Comparison of ENCODE assay signal across 13 cellular contexts in genomic region chr6:42405025-42405424, GRCh38. TPM values are rescaled to one million over a fixed set of nuclear protein-coding genes. Genes with fewer than 3 reads are reported as not detected.
A peak's percentile ranks its signal among the peaks of the same experiment; 100 is the strongest.
DNase-seq lines count a peak whose midpoint lies in the region; ATAC-seq and TF ChIP-seq lines count a peak whose summit lies in the region.
"Had no signal": no experiment of that assay in that cellular context is flagged by ENCODE, and none has a peak within 500 bp of the region (broad histone marks: within the 10 kb centered on the region; RNA-seq: fewer than 3 reads in every experiment).

No MANE protein-coding gene starts in this region.

- H3K36me3 ChIP-seq in heart right ventricle (no peaks in the 10 kb centered on the region), smooth muscle cell (ENCODE audit: low read depth) (no peaks in the 10 kb centered on the region), body of pancreas (replicated peaks in 1 of 2; ENCODE audit: insufficient read depth in 1 of 2, low read depth in 2 of 2) (no peaks in the 10 kb centered on the region)
- H3K36me3 ChIP-seq: BE2C, left lung, uterus had no signal

- WGBS in heart right ventricle, 2 donors = 46 to 53% methylated on average over 2 of the region's 2 CpGs
- WGBS in smooth muscle cell (ENCODE audit: low lambda C conversion rate) = 36% methylated on average over 2 of the region's 2 CpGs
- WGBS in body of pancreas, 2 donors = 83% methylated on average over 2 of the region's 2 CpGs

- H3K27me3 Mint-ChIP-seq in activated CD4-positive, alpha-beta memory T cell treated with anti-CD3 and anti-CD28 coated beads, Interleukin-2, amount 10 ng/mL, durations not matched to agents 7 days and 5 days = no peaks in the 10 kb centered on the region
- no peaks in the 10 kb centered on the region for H3K27me3 Mint-ChIP-seq in activated CD4-positive, alpha-beta memory T cell treated with anti-CD3 and anti-CD28 coated beads for 36 hours
- H3K27me3 Mint-ChIP-seq in activated naive CD8-positive, alpha-beta T cell treated with anti-CD3 and anti-CD28 coated beads for 36 hours = no peaks in the 10 kb centered on the region

- no peak overlapping the region for H2AFZ ChIP-seq in smooth muscle cell (ENCODE audit: low read depth)

- H3K27ac ChIP-seq in heart right ventricle (peak overlapping the region in 9 of 10 donors; percentile 24 to 75 (median 55)), smooth muscle cell (ENCODE audit: low read depth) (peak overlapping the region; percentile 57), body of pancreas (no peak overlapping the region)

- H3K27me3 ChIP-seq in heart right ventricle = no peaks in the 10 kb centered on the region
- no peaks in the 10 kb centered on the region for H3K27me3 ChIP-seq in smooth muscle cell (ENCODE audit: low read depth)
- H3K27me3 ChIP-seq in body of pancreas = no peaks in the 10 kb centered on the region
- H3K27me3 ChIP-seq: BE2C, left lung, uterus had no signal

- peaks cover 69% of the 10 kb centered on the region for H3K4me1 Mint-ChIP-seq in activated CD4-positive, alpha-beta memory T cell treated with anti-CD3 and anti-CD28 coated beads, Interleukin-2, amount 10 ng/mL, durations not matched to agents 7 days and 5 days
- H3K4me1 Mint-ChIP-seq in activated CD4-positive, alpha-beta memory T cell treated with anti-CD3 and anti-CD28 coated beads for 36 hours (ENCODE audit: low read depth) = peaks cover 76% of the 10 kb centered on the region
- peaks cover 65% of the 10 kb centered on the region for H3K4me1 Mint-ChIP-seq in activated naive CD8-positive, alpha-beta T cell treated with anti-CD3 and anti-CD28 coated beads for 36 hours

- no peaks in the 10 kb centered on the region for H4K20me1 ChIP-seq in smooth muscle cell (ENCODE audit: low read depth)

- TF ChIP-seq POLR2A in body of pancreas (IDR thresholded peaks at IDR 0.05) = no peak

- H3K4me3 Mint-ChIP-seq in activated CD4-positive, alpha-beta memory T cell treated with anti-CD3 and anti-CD28 coated beads, Interleukin-2, amount 10 ng/mL, durations not matched to agents 7 days and 5 days = no peak overlapping the region
- H3K4me3 Mint-ChIP-seq in activated CD4-positive, alpha-beta memory T cell treated with anti-CD3 and anti-CD28 coated beads for 36 hours = no peak overlapping the region
- H3K4me3 Mint-ChIP-seq in activated naive CD8-positive, alpha-beta T cell treated with anti-CD3 and anti-CD28 coated beads for 36 hours = no peak overlapping the region

- CTCF ChIA-PET in activated CD4-positive, alpha-beta memory T cell treated with anti-CD3 and anti-CD28 coated beads, Interleukin-2, amount 10 ng/mL, durations not matched to agents 7 days and 5 days (lab: Charles Lee) = interaction anchor here (0.5 to 7.5 kb wide), 6 partner anchors 11 to 44 kb away, joined by 3 to 65 read pairs (median 4); no protein-coding TSS in a partner anchor
- CTCF ChIA-PET in activated CD4-positive, alpha-beta memory T cell treated with anti-CD3 and anti-CD28 coated beads for 36 hours (lab: Charles Lee) = interaction anchor here (1.3 to 3.6 kb wide), 5 partner anchors 15 to 143 kb away, joined by 4 to 23 read pairs (median 7); no protein-coding TSS in a partner anchor

- POLR2A ChIA-PET in activated CD4-positive, alpha-beta memory T cell treated with anti-CD3 and anti-CD28 coated beads, Interleukin-2, amount 10 ng/mL, durations not matched to agents 7 days and 5 days (lab: Charles Lee) = interaction anchor here (0.6 to 7.9 kb wide), 14 partner anchors 10 to 619 kb away, joined by 3 to 107 read pairs (median 4); partner anchors contain the start of genes TAF8 and TRERF1
- POLR2A ChIA-PET in activated CD4-positive, alpha-beta memory T cell treated with anti-CD3 and anti-CD28 coated beads for 36 hours (lab: Charles Lee) = interaction anchor here (0.6 to 5.2 kb wide), 3 partner anchors 14 to 65 kb away, joined by 3 to 69 read pairs (median 5); no protein-coding TSS in a partner anchor

- no peaks in the 10 kb centered on the region for H3K9me3 ChIP-seq in heart right ventricle
- H3K9me3 ChIP-seq in smooth muscle cell (replicated peaks; ENCODE audit: low read depth) = no peaks in the 10 kb centered on the region
- H3K9me3 ChIP-seq in body of pancreas = no peaks in the 10 kb centered on the region
- H3K9me3 ChIP-seq: BE2C, left lung, uterus had no signal

- TF ChIP-seq CTCF in heart right ventricle (IDR thresholded peaks at IDR 0.05) = no peak
- TF ChIP-seq CTCF in smooth muscle cell (IDR thresholded peaks at IDR 0.05; ENCODE audit: borderline replicate concordance, insufficient read depth, poor library complexity, severe bottlenecking) = no peak
- no peak for TF ChIP-seq CTCF in body of pancreas (IDR thresholded peaks at IDR 0.05)

- no peak overlapping the region for H3K4me3 ChIP-seq in heart right ventricle
- H3K4me3 ChIP-seq in smooth muscle cell = no peak overlapping the region
- H3K4me3 ChIP-seq in body of pancreas = no peak overlapping the region
- H3K4me3 ChIP-seq: left lung, uterus had no signal

- no peak overlapping the region for H3K27ac Mint-ChIP-seq in activated CD4-positive, alpha-beta memory T cell treated with anti-CD3 and anti-CD28 coated beads, Interleukin-2, amount 10 ng/mL, durations not matched to agents 7 days and 5 days
- H3K27ac Mint-ChIP-seq in activated CD4-positive, alpha-beta memory T cell treated with anti-CD3 and anti-CD28 coated beads for 36 hours = no peak overlapping the region
- peak overlapping the region; percentile 40 for H3K27ac Mint-ChIP-seq in activated naive CD8-positive, alpha-beta T cell treated with anti-CD3 and anti-CD28 coated beads for 36 hours

- no peaks in the 10 kb centered on the region for H3K9me3 Mint-ChIP-seq in activated CD4-positive, alpha-beta memory T cell treated with anti-CD3 and anti-CD28 coated beads, Interleukin-2, amount 10 ng/mL, durations not matched to agents 7 days and 5 days
- no peaks in the 10 kb centered on the region for H3K9me3 Mint-ChIP-seq in activated CD4-positive, alpha-beta memory T cell treated with anti-CD3 and anti-CD28 coated beads for 36 hours
- H3K9me3 Mint-ChIP-seq in activated naive CD8-positive, alpha-beta T cell treated with anti-CD3 and anti-CD28 coated beads for 36 hours = no peaks in the 10 kb centered on the region

- peak overlapping the region; percentile 49 for H3K4me2 ChIP-seq in smooth muscle cell

- peaks cover 4% of the 10 kb centered on the region for H3F3A ChIP-seq in smooth muscle cell (ENCODE audit: low read depth)

- H3K4me1 ChIP-seq in heart right ventricle = peaks cover 3 to 77% (median 41%) of the 10 kb centered on the region in 9 donors
- peaks cover 31% of the 10 kb centered on the region for H3K4me1 ChIP-seq in smooth muscle cell (ENCODE audit: low read depth)
- no peaks in the 10 kb centered on the region for H3K4me1 ChIP-seq in body of pancreas
- H3K4me1 ChIP-seq: uterus had no signal

- H3K9ac ChIP-seq in smooth muscle cell (ENCODE audit: low read depth) = no peak overlapping the region

- no peaks in the 10 kb centered on the region for H3K79me2 ChIP-seq in smooth muscle cell (ENCODE audit: low read depth)

- intact Hi-C loops in activated CD4-positive, alpha-beta memory T cell treated with anti-CD3 and anti-CD28 coated beads for 36 hours (cut with micrococcal nuclease) = loop anchor here (2.0 kb wide), 1 partner anchor 18 kb away; no protein-coding TSS in a partner anchor
- intact Hi-C loops in heart right ventricle (cut with DNase I) = loop anchor here in 2 of 10 donors (2.0 to 5.0 kb wide), 2 partner anchors 47 to 48 kb away; partner anchors contain the start of gene TRERF1 (in 1 of the 2)
- intact Hi-C loops in body of pancreas (cut with DNase I) = no loop called here

- ATAC-seq in heart right ventricle (peak; percentile 68 to 87 (median 80)), body of pancreas (no peak)

- H3K36me3 Mint-ChIP-seq in activated CD4-positive, alpha-beta memory T cell treated with anti-CD3 and anti-CD28 coated beads, Interleukin-2, amount 10 ng/mL, durations not matched to agents 7 days and 5 days (ENCODE audit: low read depth) = peaks cover 18% of the 10 kb centered on the region
- H3K36me3 Mint-ChIP-seq in activated CD4-positive, alpha-beta memory T cell treated with anti-CD3 and anti-CD28 coated beads for 36 hours = peaks cover 5% of the 10 kb centered on the region
- peaks cover 5% of the 10 kb centered on the region for H3K36me3 Mint-ChIP-seq in activated naive CD8-positive, alpha-beta T cell treated with anti-CD3 and anti-CD28 coated beads for 36 hours

- peak; percentile 11 for DNase-seq in activated CD4-positive, alpha-beta memory T cell treated with anti-CD3 and anti-CD28 coated beads, Interleukin-2, amount 10 ng/mL, durations not matched to agents 7 days and 5 days
- DNase-seq in activated CD4-positive, alpha-beta memory T cell treated with anti-CD3 and anti-CD28 coated beads for 36 hours = no peak
- no peak for DNase-seq in activated naive CD8-positive, alpha-beta T cell treated with anti-CD3 and anti-CD28 coated beads for 36 hours
- DNase-seq in heart right ventricle (peak in 1 of 2 donors; percentile 31), smooth muscle cell (lab: John Stamatoyannopoulos, UW; ENCODE audit: unreplicated experiment) (no peak), body of pancreas (no peak), NCI-H82 treated with DMSO at 0.1 percent for 48 hours (lab: John Stamatoyannopoulos, UW; ENCODE audit: unreplicated experiment) (no peak), NCI-H510A (lab: John Stamatoyannopoulos, UW) (no peak)
- DNase-seq: BE2C, caudate nucleus, left lung, NCI-H1417 had no signal

RNA-seq across cellular contexts. Expression of gene TRERF1, which starts 46.7 kb away (rescaled TPM):
- 10 to 100 TPM; 17.4 to 18.2 TPM for total RNA-seq in activated CD4-positive, alpha-beta memory T cell treated with anti-CD3 and anti-CD28 coated beads, Interleukin-2, amount 10 ng/mL, durations not matched to agents 7 days and 5 days
- 10 to 100 TPM; 16.3 to 16.7 TPM for total RNA-seq in activated CD4-positive, alpha-beta memory T cell treated with anti-CD3 and anti-CD28 coated beads for 36 hours
- total RNA-seq in activated naive CD8-positive, alpha-beta T cell treated with anti-CD3 and anti-CD28 coated beads for 36 hours = 1 to 10 TPM; 6.5 to 6.9 TPM
- total RNA-seq in heart right ventricle = 1 to 10 TPM in 8 of 10 donors, under 1 TPM in 2; 0.91 to 2.8 (median 1.6) TPM
- polyA plus RNA-seq in heart right ventricle = 1 to 10 TPM in 1 of 2 donors, under 1 TPM in 1; 0.75 to 1.7 TPM
- 3.5 and 3.7 TPM in 2 replicates for total RNA-seq in smooth muscle cell
- polyA plus RNA-seq in smooth muscle cell = 4.5 and 5.3 TPM in 2 replicates
- 1 to 10 TPM; 2.3 to 3.4 TPM for total RNA-seq in body of pancreas

Comparison
In these comparisons a context has a peak if more than half of its experiments do, and no peak if none do; other contexts are left out.
1. H3K27ac ChIP-seq: peak in heart right ventricle (9 of 10) and smooth muscle cell (single experiment); none in body of pancreas (0 of 4).